In genomic region chr1:160113407-160113806, GRCh38 we compare ENCODE assay signal across 20 cellular contexts. TPM values are rescaled to one million over a fixed set of nuclear protein-coding genes. Genes with fewer than 3 reads are reported as not detected.
A peak's percentile ranks its signal among the peaks of the same experiment; 100 is the strongest.
DNase-seq lines count a peak whose midpoint lies in the region; ATAC-seq and TF ChIP-seq lines count a peak whose summit lies in the region.
"Had no signal": no experiment of that assay in that cellular context is flagged by ENCODE, and none has a peak within 500 bp of the region (broad histone marks: within the 10 kb centered on the region; RNA-seq: fewer than 3 reads in every experiment).

No MANE protein-coding gene starts in this region.

- no peak overlapping the region for H3K27ac ChIP-seq in mesendoderm (ENCODE audit: low read depth, low read length)
- H3K27ac ChIP-seq in thoracic aorta = peak overlapping the region; percentile 77 to 92
- H3K27ac ChIP-seq: 22Rv1, upper lobe of right lung had no signal

- H3K4me3 ChIP-seq in mesendoderm (ENCODE audit: low read length) = no peak overlapping the region
- H3K4me3 ChIP-seq in thoracic aorta = no peak overlapping the region
- H3K4me3 ChIP-seq: HAP-1, upper lobe of right lung had no signal

- H3K9me3 Mint-ChIP-seq in chondrocyte (ENCODE audit: low read depth) = no peaks in the 10 kb centered on the region
- H3K9me3 Mint-ChIP-seq: activated naive CD4-positive, alpha-beta T cell treated with anti-CD3 and anti-CD28 coated beads, Interleukin-2, amount 50 U/mL, for 72 hours; stimulated activated naive B cell treated with anti-CD40 and anti-IgM and Interleukin-4, amounts not matched to agents 10 μg/mL and 1 μg/mL and 100 μg/mL, for 72 hours had no signal

- DNase-seq in Right ventricle myocardium superior (peak; percentile 30), cardiac septum (ENCODE audit: low spot score) (no peak), chondrocyte (ENCODE audit: low spot score) (no peak), mesendoderm (peak; percentile 46), thoracic aorta (ENCODE audit: low spot score) (no peak)
- DNase-seq: activated CD4-positive, alpha-beta T cell treated with anti-CD3 and anti-CD28 coated beads, Interleukin-2, amount 50 U/mL, for 4 hours; activated T-cell treated with anti-CD3 and anti-CD28 coated beads, Interleukin-2, amount 50 U/mL, for 1 hour; NCI-H1105; NCI-H526; stimulated activated naive B cell treated with anti-CD40 and anti-IgM and Interleukin-4, amounts not matched to agents 10 μg/mL and 1 μg/mL and 100 μg/mL, for 72 hours; upper lobe of right lung had no signal

- no CpG with 5 or more reads among the region's 8 CpGs for WGBS in mesendoderm (ENCODE audit: extremely low coverage, insufficient coverage, low lambda C conversion rate)

- TF ChIP-seq CTCF in chondrocyte (IDR thresholded peaks at IDR 0.05) (peak; percentile 11), thoracic aorta (IDR thresholded peaks at IDR 0.05) (peak; percentile 41)

- H3K4ac ChIP-seq in mesendoderm (ENCODE audit: low read depth, low read length) = no peak overlapping the region

- H3K27ac Mint-ChIP-seq in chondrocyte (ENCODE audit: unreplicated experiment) = no peak overlapping the region
- H3K27ac Mint-ChIP-seq: activated naive CD4-positive, alpha-beta T cell treated with anti-CD3 and anti-CD28 coated beads, Interleukin-2, amount 50 U/mL, for 72 hours; stimulated activated naive B cell treated with anti-CD40 and anti-IgM and Interleukin-4, amounts not matched to agents 10 μg/mL and 1 μg/mL and 100 μg/mL, for 72 hours had no signal

- H3K4me1 ChIP-seq in mesendoderm (ENCODE audit: control insufficient read depth, low read depth, low read length) = peaks cover 23% of the 10 kb centered on the region
- peaks cover 27 to 60% of the 10 kb centered on the region in 2 donors for H3K4me1 ChIP-seq in thoracic aorta (ENCODE audit: control insufficient read depth in 1 of 2, low read depth in 2 of 2)
- H3K4me1 ChIP-seq: HAP-1, upper lobe of right lung had no signal

- peak overlapping the region; percentile 53 for H3K56ac ChIP-seq in mesendoderm (ENCODE audit: low read length)

- H3K4me1 Mint-ChIP-seq in chondrocyte (ENCODE audit: low read depth) = peaks cover 51% of the 10 kb centered on the region

- no peaks in the 10 kb centered on the region for H3K36me3 ChIP-seq in mesendoderm (ENCODE audit: control insufficient read depth, insufficient read depth, low read length)
- H3K36me3 ChIP-seq in thoracic aorta = peaks cover 1% of the 10 kb centered on the region
- H3K36me3 ChIP-seq: HAP-1, upper lobe of right lung had no signal

- no peak overlapping the region for H3K4me3 Mint-ChIP-seq in chondrocyte (ENCODE audit: unreplicated experiment)
- H3K4me3 Mint-ChIP-seq: stimulated activated naive B cell treated with anti-CD40 and anti-IgM and Interleukin-4, amounts not matched to agents 10 μg/mL and 1 μg/mL and 100 μg/mL, for 72 hours had no signal

- no peak overlapping the region for H4K5ac ChIP-seq in mesendoderm (ENCODE audit: low read length)

- peaks cover 26% of the 10 kb centered on the region for H3K27me3 Mint-ChIP-seq in chondrocyte (ENCODE audit: low read depth)

- H3K27me3 ChIP-seq in mesendoderm (ENCODE audit: insufficient read depth, low read length, poor library complexity) (no peaks in the 10 kb centered on the region), thoracic aorta (replicated peaks; ENCODE audit: insufficient read depth) (no peaks in the 10 kb centered on the region)
- H3K27me3 ChIP-seq: upper lobe of right lung had no signal

- no peak overlapping the region for H2AK5ac ChIP-seq in mesendoderm (ENCODE audit: low read length)

- H4K8ac ChIP-seq in mesendoderm (ENCODE audit: low read depth, low read length) = no peak overlapping the region

- H3K79me1 ChIP-seq in mesendoderm (ENCODE audit: low read length) = no peaks in the 10 kb centered on the region

- no peak overlapping the region for H3K9ac ChIP-seq in mesendoderm (ENCODE audit: low read length)

- no peak overlapping the region for H3K23ac ChIP-seq in mesendoderm (ENCODE audit: low read length)

- no peak overlapping the region for H3K18ac ChIP-seq in mesendoderm (ENCODE audit: low read length)

- no peak overlapping the region for H2BK15ac ChIP-seq in mesendoderm (replicated peaks; ENCODE audit: low read depth)

- no peak overlapping the region for H2BK5ac ChIP-seq in mesendoderm (ENCODE audit: low read length)

- intact Hi-C loops in Right ventricle myocardium superior (cut with DNase I) = no loop called here
- intact Hi-C loops in cardiac septum (cut with DNase I) = no loop called here

- no peaks in the 10 kb centered on the region for H3K9me3 ChIP-seq in thoracic aorta
- H3K9me3 ChIP-seq: HAP-1, upper lobe of right lung had no signal

- H2BK120ac ChIP-seq in mesendoderm (ENCODE audit: low read depth, low read length) = no peak overlapping the region

- H3K4me2 ChIP-seq in mesendoderm (ENCODE audit: low read length) = no peak overlapping the region

- no peaks in the 10 kb centered on the region for H3K36me3 Mint-ChIP-seq in chondrocyte (ENCODE audit: low read depth)
- H3K36me3 Mint-ChIP-seq: activated naive CD4-positive, alpha-beta T cell treated with anti-CD3 and anti-CD28 coated beads, Interleukin-2, amount 50 U/mL, for 72 hours; stimulated activated naive B cell treated with anti-CD40 and anti-IgM and Interleukin-4, amounts not matched to agents 10 μg/mL and 1 μg/mL and 100 μg/mL, for 72 hours had no signal

- H3K79me2 ChIP-seq in mesendoderm (ENCODE audit: control insufficient read depth, insufficient read depth, low read length) = no peaks in the 10 kb centered on the region

- ATAC-seq in Right ventricle myocardium superior (ENCODE audit: poor library complexity) = no peak
- no peak for ATAC-seq in thoracic aorta (ENCODE audit: insufficient number of reproducible peaks, low FRiP score, low read depth)
- no peak for ATAC-seq in HG03095 (IDR thresholded peaks at IDR 0.05; ENCODE audit: unreplicated experiment)
- no peak for ATAC-seq in GM21825 (IDR thresholded peaks at IDR 0.05; ENCODE audit: unreplicated experiment)
- no peak for ATAC-seq in esophagus mucosa
- ATAC-seq: activated naive CD4-positive, alpha-beta T cell treated with anti-CD3 and anti-CD28 coated beads, Interleukin-2, amount 50 U/mL, for 72 hours; stimulated activated naive B cell treated with anti-CD40 and anti-IgM and Interleukin-4, amounts not matched to agents 10 μg/mL and 1 μg/mL and 100 μg/mL, for 72 hours; upper lobe of right lung had no signal

RNA-seq across cellular contexts. Expression of gene ATP1A2, which starts 2.2 kb away (rescaled TPM):
- total RNA-seq in Right ventricle myocardium superior = 210 TPM
- 147 TPM for total RNA-seq in cardiac septum
- 1.3 to 3.9 TPM (median 2.9 TPM) in 3 replicates for total RNA-seq in chondrocyte
- polyA plus RNA-seq in mesendoderm (2013, experiment 1 of 2) = 4.3 TPM
- polyA plus RNA-seq in mesendoderm (2013, experiment 2 of 2) = 4.0 TPM
- total RNA-seq in thoracic aorta = 100 to 1,000 TPM in 1 of 2 donors, 10 to 100 TPM in 1; 86.0 to 146 TPM
- 0.80 TPM for total RNA-seq in esophagus mucosa
- total RNA-seq: activated naive CD4-positive, alpha-beta T cell treated with anti-CD3 and anti-CD28 coated beads, Interleukin-2, amount 50 U/mL, for 72 hours; bronchial epithelial cell; fibroblast of villous mesenchyme had no signal

RNA-seq across cellular contexts. Expression of gene IGSF8, which starts 15.0 kb away (rescaled TPM):
- total RNA-seq in Right ventricle myocardium superior (18.5 TPM), cardiac septum (29.7 TPM), chondrocyte (19.5 to 27.3 TPM (median 25.3 TPM) in 3 replicates), thoracic aorta (10 to 100 TPM; 29.6 to 40.8 TPM), esophagus mucosa (13.7 TPM)
- polyA plus RNA-seq in mesendoderm (2013, experiment 1 of 2) = 22.0 TPM
- 20.7 TPM for polyA plus RNA-seq in mesendoderm (2013, experiment 2 of 2)

RNA-seq across cellular contexts. Expression of gene KCNJ9, which starts 32.1 kb away (rescaled TPM):
- total RNA-seq in Right ventricle myocardium superior = not detected
- total RNA-seq in cardiac septum = not detected
- not detected in 3 replicates for total RNA-seq in chondrocyte
- polyA plus RNA-seq in mesendoderm (2013, experiment 1 of 2) = 0.01 TPM
- polyA plus RNA-seq in mesendoderm (2013, experiment 2 of 2) = 0.04 TPM
- under 1 TPM in 1 of 2 donors, not detected in 1; 0.95 TPM for total RNA-seq in thoracic aorta
- not detected for total RNA-seq in esophagus mucosa
- total RNA-seq: fibroblast of villous mesenchyme, liver, upper lobe of right lung had no signal
- polyA plus RNA-seq: liver had no signal

RNA-seq across cellular contexts. Expression of gene ATP1A4, which starts 38.0 kb away (rescaled TPM):
- total RNA-seq in Right ventricle myocardium superior = 0.40 TPM
- 1.0 TPM for total RNA-seq in cardiac septum
- total RNA-seq in chondrocyte = not detected in 3 replicates
- polyA plus RNA-seq in mesendoderm (2013, experiment 1 of 2) = 0.56 TPM
- 0.42 TPM for polyA plus RNA-seq in mesendoderm (2013, experiment 2 of 2)
- 1 to 10 TPM in 1 of 2 donors, under 1 TPM in 1; 0.68 to 1.1 TPM for total RNA-seq in thoracic aorta
- not detected for total RNA-seq in esophagus mucosa
- total RNA-seq: activated naive CD4-positive, alpha-beta T cell treated with anti-CD3 and anti-CD28 coated beads, Interleukin-2, amount 50 U/mL, for 72 hours; bronchial epithelial cell; fibroblast of villous mesenchyme; liver had no signal
- polyA plus RNA-seq: liver had no signal

RNA-seq across cellular contexts. Expression of gene KCNJ10, which starts 43.4 kb away (rescaled TPM):
- total RNA-seq in Right ventricle myocardium superior (0.16 TPM), cardiac septum (0.05 TPM), chondrocyte (not detected in 3 replicates), thoracic aorta (not detected), esophagus mucosa (not detected)
- polyA plus RNA-seq in mesendoderm (2013, experiment 1 of 2) = 0.45 TPM
- polyA plus RNA-seq in mesendoderm (2013, experiment 2 of 2) = 0.35 TPM
- total RNA-seq: activated naive CD4-positive, alpha-beta T cell treated with anti-CD3 and anti-CD28 coated beads, Interleukin-2, amount 50 U/mL, for 72 hours; bronchial epithelial cell; fibroblast of villous mesenchyme; upper lobe of right lung had no signal

Comparison
In these comparisons a context has a peak if more than half of its experiments do, and no peak if none do; other contexts are left out.
1. DNase-seq: peak in Right ventricle myocardium superior (single experiment) and mesendoderm (single experiment); none in cardiac septum (single experiment), chondrocyte (single experiment) and thoracic aorta (single experiment).
2. RNA of gene ATP1A2, which starts 2.2 kb away (total RNA-seq): 210 TPM in Right ventricle myocardium superior (single experiment), 147 TPM in cardiac septum (single experiment) and 86.0 to 146 TPM in thoracic aorta; 1.3 to 3.9 TPM in chondrocyte and 0.80 TPM in esophagus mucosa (single experiment); every median in the first group is over 10 times any median in the second.